Comparison of ENCODE assay signal across 19 cellular contexts in the genomic region with DNA sequence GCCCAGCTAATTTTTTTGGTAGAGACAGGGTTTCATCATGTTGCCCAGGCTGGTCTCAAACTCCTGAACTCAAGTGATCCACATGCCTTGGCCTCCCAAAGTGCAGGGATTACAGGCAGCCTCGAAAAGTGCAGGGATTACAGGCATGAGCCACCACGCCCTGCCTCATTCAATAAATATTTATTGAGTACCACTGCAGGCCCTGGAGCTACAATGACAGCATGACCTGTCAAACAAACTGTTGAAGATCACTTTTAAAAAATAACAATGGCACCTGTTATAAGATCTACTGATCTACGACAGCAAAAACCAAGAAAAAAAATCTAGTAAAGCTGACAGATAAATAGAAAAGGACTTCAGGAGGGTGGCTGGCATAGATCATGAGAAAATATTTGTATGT.
DNase-seq lines count a peak whose midpoint lies in the region; ATAC-seq, FAIRE-seq and TF ChIP-seq lines count a peak whose summit lies in the region.
"Had no signal": no experiment of that assay in that cellular context is flagged by ENCODE, and none has a peak within 500 bp of the region (broad histone marks: within the 10 kb centered on the region; RNA-seq: fewer than 3 reads in every experiment).

No MANE protein-coding gene starts in this region.

- no peaks in the 10 kb centered on the region for H3K9me2 ChIP-seq in GM23248 (ENCODE audit: insufficient read depth)

- H3K36me3 ChIP-seq in GM23248 (ENCODE audit: low read depth) (peaks cover 83% of the 10 kb centered on the region), astrocyte (ENCODE audit: insufficient read depth, low read length) (peaks cover 52% of the 10 kb centered on the region)

- TF ChIP-seq CTCF in astrocyte (IDR thresholded peaks at IDR 0.05; ENCODE audit: insufficient read depth, low read depth, low read length) = no peak

- 97 to 100% methylated on average over 3 of the region's 3 CpGs for WGBS in GM23248 (ENCODE audit: low coverage in 1 of 2, low lambda C conversion rate in 2 of 2, missing lambda C conversion rate in 2 of 2), 2 experiments

- H4K20me1 ChIP-seq in GM23248 (ENCODE audit: insufficient read depth) (no peaks in the 10 kb centered on the region), astrocyte (ENCODE audit: insufficient read depth, low read length) (peaks cover 34% of the 10 kb centered on the region)

- peaks cover 98% of the 10 kb centered on the region for H3K79me2 ChIP-seq in GM23248 (ENCODE audit: insufficient read depth)
- H3K79me2 ChIP-seq in astrocyte (ENCODE audit: insufficient read depth, low read length) = peaks cover 72% of the 10 kb centered on the region

- in situ Hi-C loops in GM23248 (cut with MboI) = no loop called here

- H3K27me3 Mint-ChIP-seq in activated T-cell treated with anti-CD3 and anti-CD28 coated beads, Interleukin-2, amount 50 U/mL, for 24 hours = no peaks in the 10 kb centered on the region
- H3K27me3 Mint-ChIP-seq in astrocyte (ENCODE audit: low read depth, unreplicated experiment) = no peaks in the 10 kb centered on the region
- H3K27me3 Mint-ChIP-seq: CD4-positive, alpha-beta memory T cell had no signal

- peak overlapping the region; percentile 4; the same call in 1 of the 2 replicates for H3K27ac ChIP-seq in GM23248
- no peak overlapping the region for H3K27ac ChIP-seq in astrocyte (ENCODE audit: low read depth, low read length)

- no peak for ATAC-seq in HG03280 (IDR thresholded peaks at IDR 0.05; ENCODE audit: unreplicated experiment)

- peaks cover 28% of the 10 kb centered on the region for H3K4me1 Mint-ChIP-seq in activated T-cell treated with anti-CD3 and anti-CD28 coated beads, Interleukin-2, amount 50 U/mL, for 24 hours (ENCODE audit: low read depth)
- H3K4me1 Mint-ChIP-seq in astrocyte (ENCODE audit: low read depth, unreplicated experiment) = peaks cover 11% of the 10 kb centered on the region

- FAIRE-seq in astrocyte (lab: Jason Lieb, UNC) = no peak
- FAIRE-seq: GM12891, GM18507, H1 had no signal

- H3K4me3 ChIP-seq in GM23248 = no peak overlapping the region
- no peak overlapping the region for H3K4me3 ChIP-seq in astrocyte (ENCODE audit: insufficient read depth, low read depth, low read length)

- no peaks in the 10 kb centered on the region for H3K9me3 Mint-ChIP-seq in activated T-cell treated with anti-CD3 and anti-CD28 coated beads, Interleukin-2, amount 50 U/mL, for 24 hours
- no peaks in the 10 kb centered on the region for H3K9me3 Mint-ChIP-seq in astrocyte (ENCODE audit: unreplicated experiment)
- H3K9me3 Mint-ChIP-seq: CD4-positive, alpha-beta memory T cell had no signal

- H3K4me1 ChIP-seq in GM23248 (ENCODE audit: insufficient read depth) (0 out of 2 replicates have a peak, but pooled peaks cover 14% of the 10 kb centered on the region), astrocyte (ENCODE audit: insufficient read depth, low read length) (peaks cover 2% of the 10 kb centered on the region)

- H3K4me2 ChIP-seq in GM23248 (ENCODE audit: unreplicated experiment) (no peak overlapping the region), astrocyte (ENCODE audit: low read length) (no peak overlapping the region)

- no peaks in the 10 kb centered on the region for H3K27me3 ChIP-seq in GM23248 (replicated peaks; ENCODE audit: insufficient read depth)
- H3K27me3 ChIP-seq in astrocyte (ENCODE audit: insufficient read depth, low read length) = no peaks in the 10 kb centered on the region

- H3K9ac ChIP-seq in GM23248 = no peak overlapping the region
- no peak overlapping the region for H3K9ac ChIP-seq in astrocyte (ENCODE audit: low read length)

- H2AFZ ChIP-seq in GM23248 (no peak overlapping the region), astrocyte (ENCODE audit: low read depth, low read length) (no peak overlapping the region)

- H3K4me3 Mint-ChIP-seq in activated T-cell treated with anti-CD3 and anti-CD28 coated beads, Interleukin-2, amount 50 U/mL, for 24 hours = no peak overlapping the region
- no peak overlapping the region for H3K4me3 Mint-ChIP-seq in astrocyte (ENCODE audit: unreplicated experiment)
- H3K4me3 Mint-ChIP-seq: CD4-positive, alpha-beta memory T cell had no signal

- no peak for DNase-seq in activated T-cell treated with anti-CD3 and anti-CD28 coated beads, Interleukin-2, amount 50 U/mL, for 24 hours
- DNase-seq in activated T-cell treated with anti-CD3 and anti-CD28 coated beads for 4 hours (no peak), GM23248 (no peak), astrocyte (ENCODE audit: low read depth) (no peak), NCI-H1092 (lab: John Stamatoyannopoulos, UW) (no peak)
- DNase-seq in activated CD4-positive, alpha-beta T cell treated with anti-CD3 and anti-CD28 coated beads, Interleukin-2, amount 50 U/mL, for 48 hours = no peak
- DNase-seq: C1 segment of cervical spinal cord; Calu3; CD4-positive, alpha-beta memory T cell; COR-L47; DMS53; DMS79 treated with DMSO at 0.1 percent for 48 hours; GF-D8; H7; HCEC 1CT had no signal

- H3F3A ChIP-seq in GM23248 (ENCODE audit: insufficient read depth) = peaks cover 85% of the 10 kb centered on the region

- H3K9me3 ChIP-seq in GM23248 (ENCODE audit: low read depth) = no peaks in the 10 kb centered on the region
- no peaks in the 10 kb centered on the region for H3K9me3 ChIP-seq in astrocyte (ENCODE audit: insufficient read depth, low read depth, low read length)

- H3K27ac Mint-ChIP-seq in activated T-cell treated with anti-CD3 and anti-CD28 coated beads, Interleukin-2, amount 50 U/mL, for 24 hours = peak overlapping the region; percentile 6
- H3K27ac Mint-ChIP-seq in astrocyte (ENCODE audit: unreplicated experiment) = peak overlapping the region; percentile 72

- peaks cover 36% of the 10 kb centered on the region for H3K36me3 Mint-ChIP-seq in activated T-cell treated with anti-CD3 and anti-CD28 coated beads, Interleukin-2, amount 50 U/mL, for 24 hours (ENCODE audit: low read depth)
- H3K36me3 Mint-ChIP-seq in astrocyte (ENCODE audit: low read depth, unreplicated experiment) = peaks cover 16% of the 10 kb centered on the region
